In genomic region chr10:21317902-21318301, GRCh38 we compare ENCODE assay signal across 15 cellular contexts.
DNase-seq lines count a peak whose midpoint lies in the region; ATAC-seq and TF ChIP-seq lines count a peak whose summit lies in the region.
"Had no signal": no experiment of that assay in that cellular context is flagged by ENCODE, and none has a peak within 500 bp of the region (broad histone marks: within the 10 kb centered on the region; RNA-seq: fewer than 3 reads in every experiment).

No MANE protein-coding gene starts in this region.

- DNase-seq in GM03348 (ENCODE audit: low spot score) (peak; percentile 17), SK-N-SH (no peak), fibroblast of the aortic adventitia (ENCODE audit: low read depth) (peak; percentile 53), renal cortical epithelial cell (ENCODE audit: low read depth) (peak; percentile 65), putamen (ENCODE audit: low spot score) (no peak), aorta (no peak), colonic mucosa (no peak), dedifferentiated amniotic fluid mesenchymal stem cell (ENCODE audit: extremely low spot score) (no peak)
- DNase-seq: activated CD4-positive, alpha-beta memory T cell treated with anti-CD3 and anti-CD28 coated beads, Interleukin-2, amount 10 ng/mL, durations not matched to agents 7 days and 5 days; CD4-positive, alpha-beta memory T cell; mucosa of descending colon; NCI-H2029; right lobe of liver; stimulated activated naive CD8-positive, alpha-beta T cell treated with anti-CD3 and anti-CD28 coated beads, Interleukin-15, Interleukin-2, amounts not matched to agents 100 U/mL and 50 U/mL, for 24 hours had no signal

- peaks cover 23% of the 10 kb centered on the region for H3F3A ChIP-seq in SK-N-SH (replicated peaks; ENCODE audit: insufficient read depth)

- intact Hi-C loops in aorta (cut with DNase I) (no loop called here), colonic mucosa (cut with DNase I) (no loop called here)

- no peak overlapping the region for H3K9ac ChIP-seq in SK-N-SH
- H3K9ac ChIP-seq in colonic mucosa (ENCODE audit: low read depth in 2 of 2, low read length in 2 of 2) = no peak overlapping the region

- CTCF ChIA-PET in SK-N-SH (lab: Yijun Ruan, JAX) = interaction anchor here (0.9 to 1.4 kb wide), 2 partner anchors 17 to 886 kb away, joined by 3 to 4 read pairs; no protein-coding TSS in a partner anchor

- H3K9me2 ChIP-seq in SK-N-SH = no peaks in the 10 kb centered on the region

- no peaks in the 10 kb centered on the region for H3K79me2 ChIP-seq in SK-N-SH (ENCODE audit: insufficient read depth)

- H3K4me1 ChIP-seq in SK-N-SH (ENCODE audit: control insufficient read depth in 1 of 2, insufficient read depth in 2 of 2, low read depth in 1 of 2, low read length in 1 of 2) (peaks cover 3 to 34% of the 10 kb centered on the region in 2 experiments; a peak in 2 of 4 replicates), aorta (ENCODE audit: control insufficient read depth in 1 of 2, insufficient read depth in 2 of 2, low read length in 2 of 2) (no peaks in the 10 kb centered on the region), colonic mucosa (no peaks in the 10 kb centered on the region)
- H3K4me1 ChIP-seq: right lobe of liver had no signal

- no peaks in the 10 kb centered on the region for H4K20me1 ChIP-seq in SK-N-SH (ENCODE audit: insufficient read depth)

- ATAC-seq in aorta (ENCODE audit: low FRiP score) = no peak
- ATAC-seq: esophagus mucosa; mucosa of descending colon; right lobe of liver; stimulated activated naive CD8-positive, alpha-beta T cell treated with anti-CD3 and anti-CD28 coated beads, Interleukin-15, Interleukin-2, amounts not matched to agents 100 U/mL and 50 U/mL, for 24 hours had no signal

- H3K36me3 ChIP-seq in SK-N-SH (replicated peaks in 1 of 2; ENCODE audit: control insufficient read depth in 1 of 2, insufficient read depth in 2 of 2, low read length in 1 of 2) (no peaks in the 10 kb centered on the region), aorta (ENCODE audit: control insufficient read depth in 1 of 2, insufficient read depth in 2 of 2, low read length in 1 of 2) (no peaks in the 10 kb centered on the region), colonic mucosa (no peaks in the 10 kb centered on the region)
- H3K36me3 ChIP-seq: right lobe of liver had no signal

- TF ChIP-seq RAD21 in SK-N-SH (IDR thresholded peaks at IDR 0.05; ENCODE audit: low read length) = no peak

- peak overlapping the region in 1 of 2 experiments; percentile 43; a peak in 2 of 4 replicates for H3K27ac ChIP-seq in SK-N-SH (ENCODE audit: low read depth in 2 of 2, low read length in 1 of 2)
- no peak overlapping the region for H3K27ac ChIP-seq in aorta (ENCODE audit: low read depth in 1 of 2, low read length in 2 of 2)
- H3K27ac ChIP-seq in colonic mucosa = no peak overlapping the region
- H3K27ac ChIP-seq: right lobe of liver had no signal

- H3K9me3 ChIP-seq in SK-N-SH (no peaks in the 10 kb centered on the region), aorta (ENCODE audit: control insufficient read depth, low read length) (no peaks in the 10 kb centered on the region), colonic mucosa (no peaks in the 10 kb centered on the region)
- H3K9me3 ChIP-seq: mucosa of descending colon, right lobe of liver had no signal

- H3K27me3 ChIP-seq in SK-N-SH (ENCODE audit: insufficient read depth) (no peaks in the 10 kb centered on the region), aorta (ENCODE audit: control insufficient read depth in 1 of 2, insufficient read depth in 2 of 2, low read length in 1 of 2) (no peaks in the 10 kb centered on the region), colonic mucosa (no peaks in the 10 kb centered on the region)
- H3K27me3 ChIP-seq: right lobe of liver had no signal

- TF ChIP-seq EP300 in SK-N-SH (IDR thresholded peaks at IDR 0.05; ENCODE audit: borderline replicate concordance in 1 of 2, low read depth in 1 of 2, low read length in 1 of 2) = peak in 1 of 2 experiments; percentile 50; a peak in 1 of 4 replicates

- TF ChIP-seq CTCF in SK-N-SH (IDR thresholded peaks at IDR 0.05) (no peak), fibroblast of the aortic adventitia (IDR thresholded peaks at IDR 0.05; ENCODE audit: insufficient read depth, low read length) (no peak), colonic mucosa (IDR thresholded peaks at IDR 0.05) (no peak)

- no peak overlapping the region for H3K4me2 ChIP-seq in SK-N-SH

- POLR2A ChIA-PET in SK-N-SH (lab: Yijun Ruan, JAX) = no interaction called here

- H3K4me3 ChIP-seq in SK-N-SH (ENCODE audit: low read depth in 2 of 2, low read length in 1 of 2) (no peak overlapping the region), fibroblast of the aortic adventitia (ENCODE audit: low read depth, low read length) (no peak overlapping the region), aorta (ENCODE audit: low read length in 2 of 2) (no peak overlapping the region), colonic mucosa (no peak overlapping the region)
- H3K4me3 ChIP-seq: mucosa of descending colon, right lobe of liver had no signal

- WGBS in SK-N-SH (ENCODE audit: low lambda C conversion rate) = 35% methylated on average over 3 of the region's 3 CpGs
- WGBS in aorta, 2 donors = 90 to 92% methylated on average over 3 of the region's 3 CpGs

- no peak overlapping the region for H2AFZ ChIP-seq in SK-N-SH (ENCODE audit: low read depth)

TF ChIP-seq in SK-N-SH, 30 proteins besides CTCF, POLR2A, EP300 and RAD21 (continues in another document):
- TF ChIP-seq MEF2A (IDR thresholded peaks at IDR 0.05; ENCODE audit: borderline replicate concordance, low read depth) (no peak), FOXJ3 (CRISPR knock-in tag; IDR thresholded peaks at IDR 0.05) (no peak), RCOR1 (IDR thresholded peaks at IDR 0.05; ENCODE audit: low read length) (no peak), FOXM1 (IDR thresholded peaks at IDR 0.05; ENCODE audit: low read depth) (no peak), ELF1 (IDR thresholded peaks at IDR 0.05) (no peak), NRF1 (IDR thresholded peaks at IDR 0.05; ENCODE audit: low read depth, low read length) (no peak), NFIC (IDR thresholded peaks at IDR 0.05; ENCODE audit: borderline replicate concordance) (peak; percentile 56; the same call in 1 of the 2 replicates), SIN3A (IDR thresholded peaks at IDR 0.05; ENCODE audit: borderline replicate concordance, low read depth, low read length) (no peak), GABPA (IDR thresholded peaks at IDR 0.05; ENCODE audit: low read depth) (no peak), EZH2phosphoT487 (IDR thresholded peaks at IDR 0.05; ENCODE audit: borderline replicate concordance, low read depth) (no peak), YY1 (IDR thresholded peaks at IDR 0.05; ENCODE audit: low read depth) (no peak), FOSL2 (IDR thresholded peaks at IDR 0.05; ENCODE audit: borderline replicate concordance, low read depth) (peak; percentile 76)
- TF ChIP-seq, protein P1, sequence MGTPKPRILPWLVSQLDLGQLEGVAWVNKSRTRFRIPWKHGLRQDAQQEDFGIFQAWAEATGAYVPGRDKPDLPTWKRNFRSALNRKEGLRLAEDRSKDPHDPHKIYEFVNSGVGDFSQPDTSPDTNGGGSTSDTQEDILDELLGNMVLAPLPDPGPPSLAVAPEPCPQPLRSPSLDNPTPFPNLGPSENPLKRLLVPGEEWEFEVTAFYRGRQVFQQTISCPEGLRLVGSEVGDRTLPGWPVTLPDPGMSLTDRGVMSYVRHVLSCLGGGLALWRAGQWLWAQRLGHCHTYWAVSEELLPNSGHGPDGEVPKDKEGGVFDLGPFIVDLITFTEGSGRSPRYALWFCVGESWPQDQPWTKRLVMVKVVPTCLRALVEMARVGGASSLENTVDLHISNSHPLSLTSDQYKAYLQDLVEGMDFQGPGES (IDR thresholded peaks at IDR 0.05; ENCODE audit: low read depth, low read length) = no peak
- TF ChIP-seq, protein P2, sequence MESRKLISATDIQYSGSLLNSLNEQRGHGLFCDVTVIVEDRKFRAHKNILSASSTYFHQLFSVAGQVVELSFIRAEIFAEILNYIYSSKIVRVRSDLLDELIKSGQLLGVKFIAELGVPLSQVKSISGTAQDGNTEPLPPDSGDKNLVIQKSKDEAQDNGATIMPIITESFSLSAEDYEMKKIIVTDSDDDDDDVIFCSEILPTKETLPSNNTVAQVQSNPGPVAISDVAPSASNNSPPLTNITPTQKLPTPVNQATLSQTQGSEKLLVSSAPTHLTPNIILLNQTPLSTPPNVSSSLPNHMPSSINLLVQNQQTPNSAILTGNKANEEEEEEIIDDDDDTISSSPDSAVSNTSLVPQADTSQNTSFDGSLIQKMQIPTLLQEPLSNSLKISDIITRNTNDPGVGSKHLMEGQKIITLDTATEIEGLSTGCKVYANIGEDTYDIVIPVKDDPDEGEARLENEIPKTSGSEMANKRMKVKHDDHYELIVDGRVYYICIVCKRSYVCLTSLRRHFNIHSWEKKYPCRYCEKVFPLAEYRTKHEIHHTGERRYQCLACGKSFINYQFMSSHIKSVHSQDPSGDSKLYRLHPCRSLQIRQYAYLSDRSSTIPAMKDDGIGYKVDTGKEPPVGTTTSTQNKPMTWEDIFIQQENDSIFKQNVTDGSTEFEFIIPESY (IDR thresholded peaks at IDR 0.05; ENCODE audit: borderline replicate concordance, low read depth) = no peak
- TF ChIP-seq, protein P3, sequence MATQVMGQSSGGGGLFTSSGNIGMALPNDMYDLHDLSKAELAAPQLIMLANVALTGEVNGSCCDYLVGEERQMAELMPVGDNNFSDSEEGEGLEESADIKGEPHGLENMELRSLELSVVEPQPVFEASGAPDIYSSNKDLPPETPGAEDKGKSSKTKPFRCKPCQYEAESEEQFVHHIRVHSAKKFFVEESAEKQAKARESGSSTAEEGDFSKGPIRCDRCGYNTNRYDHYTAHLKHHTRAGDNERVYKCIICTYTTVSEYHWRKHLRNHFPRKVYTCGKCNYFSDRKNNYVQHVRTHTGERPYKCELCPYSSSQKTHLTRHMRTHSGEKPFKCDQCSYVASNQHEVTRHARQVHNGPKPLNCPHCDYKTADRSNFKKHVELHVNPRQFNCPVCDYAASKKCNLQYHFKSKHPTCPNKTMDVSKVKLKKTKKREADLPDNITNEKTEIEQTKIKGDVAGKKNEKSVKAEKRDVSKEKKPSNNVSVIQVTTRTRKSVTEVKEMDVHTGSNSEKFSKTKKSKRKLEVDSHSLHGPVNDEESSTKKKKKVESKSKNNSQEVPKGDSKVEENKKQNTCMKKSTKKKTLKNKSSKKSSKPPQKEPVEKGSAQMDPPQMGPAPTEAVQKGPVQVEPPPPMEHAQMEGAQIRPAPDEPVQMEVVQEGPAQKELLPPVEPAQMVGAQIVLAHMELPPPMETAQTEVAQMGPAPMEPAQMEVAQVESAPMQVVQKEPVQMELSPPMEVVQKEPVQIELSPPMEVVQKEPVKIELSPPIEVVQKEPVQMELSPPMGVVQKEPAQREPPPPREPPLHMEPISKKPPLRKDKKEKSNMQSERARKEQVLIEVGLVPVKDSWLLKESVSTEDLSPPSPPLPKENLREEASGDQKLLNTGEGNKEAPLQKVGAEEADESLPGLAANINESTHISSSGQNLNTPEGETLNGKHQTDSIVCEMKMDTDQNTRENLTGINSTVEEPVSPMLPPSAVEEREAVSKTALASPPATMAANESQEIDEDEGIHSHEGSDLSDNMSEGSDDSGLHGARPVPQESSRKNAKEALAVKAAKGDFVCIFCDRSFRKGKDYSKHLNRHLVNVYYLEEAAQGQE (IDR thresholded peaks at IDR 0.05; ENCODE audit: low read depth, low read length) = no peak

Comparison
In these comparisons a context has a peak if more than half of its experiments do, and no peak if none do; other contexts are left out.
1. DNase-seq: peak in GM03348 (single experiment), fibroblast of the aortic adventitia (single experiment) and renal cortical epithelial cell (single experiment); none in SK-N-SH (single experiment), putamen (single experiment), aorta (0 of 2), colonic mucosa (single experiment) and dedifferentiated amniotic fluid mesenchymal stem cell (single experiment).